Comparison of ENCODE assay signal across 23 cellular contexts in the genomic region with DNA sequence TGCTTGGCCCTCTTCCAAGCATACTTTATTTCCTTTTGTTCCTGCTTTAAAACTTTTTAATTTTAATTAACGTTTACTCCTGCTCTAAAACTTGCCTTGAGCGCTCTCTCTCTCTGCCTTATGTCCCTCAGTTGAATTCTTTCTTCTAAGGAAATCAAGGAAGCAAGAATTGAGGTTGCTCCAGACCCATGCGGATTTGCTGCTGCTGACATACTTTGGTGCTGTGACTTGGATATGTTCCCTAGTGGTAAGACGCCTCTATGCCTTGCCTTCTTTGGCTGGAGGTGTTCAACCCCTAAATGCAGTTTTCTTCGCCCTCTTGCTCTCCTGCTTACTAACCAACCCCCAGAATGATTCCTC.
DNase-seq lines count a peak whose midpoint lies in the region; ATAC-seq and TF ChIP-seq lines count a peak whose summit lies in the region.
"Had no signal": no experiment of that assay in that cellular context is flagged by ENCODE, and none has a peak within 500 bp of the region (broad histone marks: within the 10 kb centered on the region; RNA-seq: fewer than 3 reads in every experiment).

No MANE protein-coding gene starts in this region.

- peaks cover 14 to 15% of the 10 kb centered on the region in 2 donors for H3K36me3 Mint-ChIP-seq in CD14-positive monocyte

- H3K27ac Mint-ChIP-seq in CD14-positive monocyte: peak overlapping the region; percentile 55 to 90 (median 88)
- H3K27ac Mint-ChIP-seq: activated CD4-positive, alpha-beta T cell treated with anti-CD3 and anti-CD28 coated beads, Interleukin-2, amount 10 ng/mL, durations not matched to agents 24 days and 14 days; stimulated activated naive CD8-positive, alpha-beta T cell treated with anti-CD3 and anti-CD28 coated beads, Interleukin-15, Interleukin-2, amounts not matched to agents 100 ng/mL and 50 ng/mL, for 24 hours; T-helper 2 cell treated with Interferon-gamma antibody and Interleukin-4, amounts not matched to agents 5 μg/mL and 100 μg/mL, for 36 hours had no signal

- DNase-seq in CD14-positive monocyte (ENCODE audit: low spot score) (no peak), RWPE2 (ENCODE audit: low spot score) (no peak), kidney tubule cell (ENCODE audit: low spot score) (peak; percentile 26), posterior vena cava (ENCODE audit: low spot score) (peak; percentile 15), OCI-LY7 (ENCODE audit: low spot score) (no peak), DMS114 treated with DMSO at 0.1 percent for 48 hours (lab: John Stamatoyannopoulos, UW; ENCODE audit: unreplicated experiment) (no peak)
- DNase-seq in activated effector memory CD4-positive, alpha-beta T cell treated with Interleukin-2 at 50 U/mL for 16 hours: no peak
- DNase-seq: activated CD4-positive, alpha-beta T cell treated with anti-CD3 and anti-CD28 coated beads, Interleukin-2, amount 10 ng/mL, durations not matched to agents 24 days and 14 days; activated naive CD4-positive, alpha-beta T cell; activated T-cell treated with anti-CD3 and anti-CD28 coated beads, Interleukin-2, amount 50 U/mL, for 4 hours; effector CD8-positive, alpha-beta T cell; erythroblast; head of caudate nucleus; NCI-H2171 treated with DMSO at 0.1 percent for 48 hours; NK-92 treated with Interleukin-12 subunit alpha and Interleukin-12 subunit beta, amount 100 ng/mL, for 24 hours; nucleus accumbens; SHP77 treated with DMSO at 0.1 percent for 48 hours; tibial artery had no signal

- POLR2A ChIA-PET in OCI-LY7 (lab: Charles Lee): no interaction called here

- H3K4me3 ChIP-seq in RWPE2 (ENCODE audit: severe bottlenecking) (no peak overlapping the region), OCI-LY7 (ENCODE audit: low read depth, low read length, poor library complexity, severe bottlenecking) (no peak overlapping the region)
- H3K4me3 ChIP-seq: BLaER1 treated with 17β-estradiol and CSF1 and Interleukin-3, amounts not matched to agents 10 nM and 100 nM; tibial artery had no signal

- no peaks in the 10 kb centered on the region for H3K9me2 ChIP-seq in OCI-LY7 (ENCODE audit: insufficient read depth, low read length)

- H4K20me1 ChIP-seq in OCI-LY7 (ENCODE audit: insufficient read depth, low read length): no peaks in the 10 kb centered on the region
- H4K20me1 ChIP-seq: BLaER1 treated with 17β-estradiol and CSF1 and Interleukin-3, amounts not matched to agents 10 nM and 100 nM had no signal

- H3K4me3 Mint-ChIP-seq in CD14-positive monocyte: peak overlapping the region in 1 of 2 donors; percentile 54
- H3K4me3 Mint-ChIP-seq: activated CD4-positive, alpha-beta T cell treated with anti-CD3 and anti-CD28 coated beads, Interleukin-2, amount 10 ng/mL, durations not matched to agents 24 days and 14 days; activated T-cell treated with anti-CD3 and anti-CD28 coated beads, Interleukin-2, amount 50 U/mL, for 4 hours; stimulated activated naive CD8-positive, alpha-beta T cell treated with anti-CD3 and anti-CD28 coated beads, Interleukin-15, Interleukin-2, amounts not matched to agents 100 ng/mL and 50 ng/mL, for 24 hours; T-helper 2 cell treated with Interferon-gamma antibody and Interleukin-4, amounts not matched to agents 5 μg/mL and 100 μg/mL, for 36 hours had no signal

- H3K79me2 ChIP-seq in OCI-LY7 (ENCODE audit: insufficient read depth, low read depth, low read length): no peaks in the 10 kb centered on the region

- peaks cover 46% of the 10 kb centered on the region for H3K4me1 Mint-ChIP-seq in CD14-positive monocyte

- TF ChIP-seq CTCF in CD14-positive monocyte (IDR thresholded peaks at IDR 0.05) (no peak), RWPE2 (IDR thresholded peaks at IDR 0.05; ENCODE audit: poor library complexity, severe bottlenecking) (no peak), OCI-LY7 (conservative IDR thresholded peaks at IDR 0.05; ENCODE audit: low read length) (no peak)

- H3K27ac ChIP-seq in RWPE2 (ENCODE audit: poor library complexity, severe bottlenecking) (peak overlapping the region; percentile 51), OCI-LY7 (ENCODE audit: low read depth, low read length, poor library complexity, severe bottlenecking) (no peak overlapping the region)
- H3K27ac ChIP-seq: brain microvascular endothelial cell, tibial artery had no signal

- H3K4me2 ChIP-seq in OCI-LY7 (ENCODE audit: low read length): no peak overlapping the region

- H3K9me3 ChIP-seq in RWPE2 (ENCODE audit: severe bottlenecking): peaks cover 2% of the 10 kb centered on the region
- no peaks in the 10 kb centered on the region for H3K9me3 ChIP-seq in OCI-LY7 (ENCODE audit: low read length)
- H3K9me3 ChIP-seq: tibial artery had no signal

- intact Hi-C loops in CD14-positive monocyte (cut with micrococcal nuclease) (no loop called here), posterior vena cava (cut with DNase I) (no loop called here), OCI-LY7 (cut with micrococcal nuclease; ENCODE audit: unreplicated experiment) (no loop called here)

- CTCF ChIA-PET in OCI-LY7 (lab: Charles Lee; ENCODE audit: unreplicated experiment): no interaction called here

- H3K9me3 Mint-ChIP-seq in CD14-positive monocyte: peaks cover 1 to 7% (median 4%) of the 10 kb centered on the region in 7 donors
- H3K9me3 Mint-ChIP-seq: activated T-cell treated with anti-CD3 and anti-CD28 coated beads, Interleukin-2, amount 50 U/mL, for 4 hours had no signal

- BruUV-seq in OCI-LY7 (replicated peaks; lab: Mats Ljungman, UMichigan): no TSS peak

- H3K4me1 ChIP-seq in RWPE2 (ENCODE audit: insufficient read depth, poor library complexity, severe bottlenecking) (peaks cover 17% of the 10 kb centered on the region), OCI-LY7 (ENCODE audit: insufficient read depth, low read length, poor library complexity, severe bottlenecking) (peaks cover 4% of the 10 kb centered on the region)

- peaks cover 0 to 1% (median 0%) of the 10 kb centered on the region in 3 donors for H3K27me3 Mint-ChIP-seq in CD14-positive monocyte (ENCODE audit: low read depth in 3 of 3)
- H3K27me3 Mint-ChIP-seq: stimulated activated naive CD8-positive, alpha-beta T cell treated with anti-CD3 and anti-CD28 coated beads, Interleukin-15, Interleukin-2, amounts not matched to agents 100 ng/mL and 50 ng/mL, for 24 hours had no signal

- no peaks in the 10 kb centered on the region for H3K27me3 ChIP-seq in RWPE2 (ENCODE audit: insufficient read depth, poor library complexity, severe bottlenecking)
- H3K27me3 ChIP-seq: BLaER1 treated with 17β-estradiol and CSF1 and Interleukin-3, amounts not matched to agents 10 nM and 100 nM; brain microvascular endothelial cell; tibial artery had no signal

- H2AFZ ChIP-seq in OCI-LY7 (ENCODE audit: low read length): no peak overlapping the region

- ATAC-seq in RWPE2 (ENCODE audit: low read depth) (no peak), GM19455 (IDR thresholded peaks at IDR 0.05; ENCODE audit: unreplicated experiment) (no peak)
- ATAC-seq: activated T-cell treated with anti-CD3 and anti-CD28 coated beads, Interleukin-2, amount 50 U/mL, for 4 hours had no signal

- no peaks in the 10 kb centered on the region for H3K36me3 ChIP-seq in RWPE2 (ENCODE audit: low read depth)
- no peaks in the 10 kb centered on the region for H3K36me3 ChIP-seq in OCI-LY7 (ENCODE audit: insufficient read depth, low read length)
- H3K36me3 ChIP-seq: brain microvascular endothelial cell, tibial artery had no signal

Comparison
In these comparisons a context has a peak if more than half of its experiments do, and no peak if none do; other contexts are left out.
1. DNase-seq: peak in kidney tubule cell (single experiment) and posterior vena cava (single experiment); none in CD14-positive monocyte (single experiment), RWPE2 (single experiment), OCI-LY7 (single experiment), activated effector memory CD4-positive, alpha-beta T cell treated with Interleukin-2 at 50 U/mL for 16 hours (single experiment) and DMS114 treated with DMSO at 0.1 percent for 48 hours (single experiment).